ENCODE assay signal across 1 cellular context in the genomic region with DNA sequence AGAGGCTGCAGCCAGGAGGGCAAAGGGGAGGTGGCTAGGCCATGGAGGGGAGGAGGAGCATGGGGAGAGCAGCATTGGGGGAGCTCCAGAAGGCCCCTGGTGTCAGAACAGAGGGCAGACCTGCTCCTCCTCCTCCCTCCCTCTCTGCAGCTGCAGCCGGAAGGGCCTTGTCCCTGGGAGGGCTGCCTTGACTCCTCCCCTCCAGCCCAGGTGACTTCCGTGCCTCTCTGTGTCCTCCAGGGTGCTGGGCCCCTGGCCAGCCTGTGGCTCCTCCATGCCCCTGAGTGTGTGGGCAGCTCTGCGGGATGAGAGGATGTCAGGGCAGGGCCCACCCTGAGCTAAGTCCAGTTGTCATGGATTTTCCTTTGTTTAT.
TF ChIP-seq lines count a peak whose summit lies in the region.

No MANE protein-coding gene starts in this region.

TF ChIP-seq in HepG2, 621 proteins besides CTCF, POLR2A, EP300 and RAD21 (continued from another document and continues in another):
- TF ChIP-seq, protein P1, sequence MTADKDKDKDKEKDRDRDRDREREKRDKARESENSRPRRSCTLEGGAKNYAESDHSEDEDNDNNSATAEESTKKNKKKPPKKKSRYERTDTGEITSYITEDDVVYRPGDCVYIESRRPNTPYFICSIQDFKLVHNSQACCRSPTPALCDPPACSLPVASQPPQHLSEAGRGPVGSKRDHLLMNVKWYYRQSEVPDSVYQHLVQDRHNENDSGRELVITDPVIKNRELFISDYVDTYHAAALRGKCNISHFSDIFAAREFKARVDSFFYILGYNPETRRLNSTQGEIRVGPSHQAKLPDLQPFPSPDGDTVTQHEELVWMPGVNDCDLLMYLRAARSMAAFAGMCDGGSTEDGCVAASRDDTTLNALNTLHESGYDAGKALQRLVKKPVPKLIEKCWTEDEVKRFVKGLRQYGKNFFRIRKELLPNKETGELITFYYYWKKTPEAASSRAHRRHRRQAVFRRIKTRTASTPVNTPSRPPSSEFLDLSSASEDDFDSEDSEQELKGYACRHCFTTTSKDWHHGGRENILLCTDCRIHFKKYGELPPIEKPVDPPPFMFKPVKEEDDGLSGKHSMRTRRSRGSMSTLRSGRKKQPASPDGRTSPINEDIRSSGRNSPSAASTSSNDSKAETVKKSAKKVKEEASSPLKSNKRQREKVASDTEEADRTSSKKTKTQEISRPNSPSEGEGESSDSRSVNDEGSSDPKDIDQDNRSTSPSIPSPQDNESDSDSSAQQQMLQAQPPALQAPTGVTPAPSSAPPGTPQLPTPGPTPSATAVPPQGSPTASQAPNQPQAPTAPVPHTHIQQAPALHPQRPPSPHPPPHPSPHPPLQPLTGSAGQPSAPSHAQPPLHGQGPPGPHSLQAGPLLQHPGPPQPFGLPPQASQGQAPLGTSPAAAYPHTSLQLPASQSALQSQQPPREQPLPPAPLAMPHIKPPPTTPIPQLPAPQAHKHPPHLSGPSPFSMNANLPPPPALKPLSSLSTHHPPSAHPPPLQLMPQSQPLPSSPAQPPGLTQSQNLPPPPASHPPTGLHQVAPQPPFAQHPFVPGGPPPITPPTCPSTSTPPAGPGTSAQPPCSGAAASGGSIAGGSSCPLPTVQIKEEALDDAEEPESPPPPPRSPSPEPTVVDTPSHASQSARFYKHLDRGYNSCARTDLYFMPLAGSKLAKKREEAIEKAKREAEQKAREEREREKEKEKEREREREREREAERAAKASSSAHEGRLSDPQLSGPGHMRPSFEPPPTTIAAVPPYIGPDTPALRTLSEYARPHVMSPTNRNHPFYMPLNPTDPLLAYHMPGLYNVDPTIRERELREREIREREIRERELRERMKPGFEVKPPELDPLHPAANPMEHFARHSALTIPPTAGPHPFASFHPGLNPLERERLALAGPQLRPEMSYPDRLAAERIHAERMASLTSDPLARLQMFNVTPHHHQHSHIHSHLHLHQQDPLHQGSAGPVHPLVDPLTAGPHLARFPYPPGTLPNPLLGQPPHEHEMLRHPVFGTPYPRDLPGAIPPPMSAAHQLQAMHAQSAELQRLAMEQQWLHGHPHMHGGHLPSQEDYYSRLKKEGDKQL (CRISPR knock-in tag; IDR thresholded peaks at IDR 0.05; ENCODE audit: low read depth), result no peak
- TF ChIP-seq SP5 (CRISPR knock-in tag; IDR thresholded peaks at IDR 0.05; ENCODE audit: borderline replicate concordance, low read depth) (peak; percentile 61; the same call in 1 of the 2 replicates), HBP1 (CRISPR knock-in tag; IDR thresholded peaks at IDR 0.05; ENCODE audit: low read depth) (no peak), ZNF274 (CRISPR knock-in tag; IDR thresholded peaks at IDR 0.05) (0 out of 2 replicates have a peak, but pooled peaks have one; percentile 49), SAP130 (CRISPR knock-in tag; IDR thresholded peaks at IDR 0.05; ENCODE audit: low read depth) (peak; percentile 46), ZNF337 (CRISPR knock-in tag; IDR thresholded peaks at IDR 0.05; ENCODE audit: borderline replicate concordance, low read depth) (0 out of 2 replicates have a peak, but pooled peaks have one; percentile 51), KAT8 (CRISPR knock-in tag; IDR thresholded peaks at IDR 0.05) (0 out of 2 replicates have a peak, but pooled peaks have one; percentile 38), ZNF282 (IDR thresholded peaks at IDR 0.05; ENCODE audit: partially characterized antibody) (no peak), ZNF160 (CRISPR knock-in tag; IDR thresholded peaks at IDR 0.05) (no peak), ZFP91 (CRISPR knock-in tag; IDR thresholded peaks at IDR 0.05; ENCODE audit: borderline replicate concordance) (0 out of 2 replicates have a peak, but pooled peaks have one; percentile 17), SP2 (CRISPR knock-in tag; IDR thresholded peaks at IDR 0.05) (no peak), ELF3 (CRISPR knock-in tag; IDR thresholded peaks at IDR 0.05) (no peak), HIVEP1 (CRISPR knock-in tag; IDR thresholded peaks at IDR 0.05) (no peak), ELF4 (CRISPR knock-in tag; IDR thresholded peaks at IDR 0.05; ENCODE audit: borderline replicate concordance) (no peak), ZFYVE20 (CRISPR knock-in tag; IDR thresholded peaks at IDR 0.05; ENCODE audit: borderline replicate concordance, low read depth) (no peak), ZSCAN21 (CRISPR knock-in tag; IDR thresholded peaks at IDR 0.05; ENCODE audit: borderline replicate concordance) (0 out of 2 replicates have a peak, but pooled peaks have one; percentile 23), FIP1L1 (IDR thresholded peaks at IDR 0.05; ENCODE audit: borderline replicate concordance, insufficient read depth, low read depth, low read length) (no peak), PRPF4 (IDR thresholded peaks at IDR 0.05; ENCODE audit: low read depth, low read length, poor library complexity, severe bottlenecking) (no peak), KLF6 (CRISPR knock-in tag; IDR thresholded peaks at IDR 0.05) (no peak), FLYWCH1 (CRISPR knock-in tag; IDR thresholded peaks at IDR 0.05) (no peak), ETV5 (CRISPR knock-in tag; IDR thresholded peaks at IDR 0.05; ENCODE audit: borderline replicate concordance) (peak; percentile 76), ZNF280D (CRISPR knock-in tag; IDR thresholded peaks at IDR 0.05) (no peak), GABPA (IDR thresholded peaks at IDR 0.05; ENCODE audit: low read depth, low read length) (no peak), GABPA (CRISPR knock-in tag; IDR thresholded peaks at IDR 0.05; ENCODE audit: low read depth) (peak; percentile 55)
- TF ChIP-seq, protein P2, sequence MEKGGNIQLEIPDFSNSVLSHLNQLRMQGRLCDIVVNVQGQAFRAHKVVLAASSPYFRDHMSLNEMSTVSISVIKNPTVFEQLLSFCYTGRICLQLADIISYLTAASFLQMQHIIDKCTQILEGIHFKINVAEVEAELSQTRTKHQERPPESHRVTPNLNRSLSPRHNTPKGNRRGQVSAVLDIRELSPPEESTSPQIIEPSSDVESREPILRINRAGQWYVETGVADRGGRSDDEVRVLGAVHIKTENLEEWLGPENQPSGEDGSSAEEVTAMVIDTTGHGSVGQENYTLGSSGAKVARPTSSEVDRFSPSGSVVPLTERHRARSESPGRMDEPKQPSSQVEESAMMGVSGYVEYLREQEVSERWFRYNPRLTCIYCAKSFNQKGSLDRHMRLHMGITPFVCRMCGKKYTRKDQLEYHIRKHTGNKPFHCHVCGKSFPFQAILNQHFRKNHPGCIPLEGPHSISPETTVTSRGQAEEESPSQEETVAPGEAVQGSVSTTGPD (CRISPR knock-in tag; IDR thresholded peaks at IDR 0.05), result no peak
- TF ChIP-seq, protein P3, sequence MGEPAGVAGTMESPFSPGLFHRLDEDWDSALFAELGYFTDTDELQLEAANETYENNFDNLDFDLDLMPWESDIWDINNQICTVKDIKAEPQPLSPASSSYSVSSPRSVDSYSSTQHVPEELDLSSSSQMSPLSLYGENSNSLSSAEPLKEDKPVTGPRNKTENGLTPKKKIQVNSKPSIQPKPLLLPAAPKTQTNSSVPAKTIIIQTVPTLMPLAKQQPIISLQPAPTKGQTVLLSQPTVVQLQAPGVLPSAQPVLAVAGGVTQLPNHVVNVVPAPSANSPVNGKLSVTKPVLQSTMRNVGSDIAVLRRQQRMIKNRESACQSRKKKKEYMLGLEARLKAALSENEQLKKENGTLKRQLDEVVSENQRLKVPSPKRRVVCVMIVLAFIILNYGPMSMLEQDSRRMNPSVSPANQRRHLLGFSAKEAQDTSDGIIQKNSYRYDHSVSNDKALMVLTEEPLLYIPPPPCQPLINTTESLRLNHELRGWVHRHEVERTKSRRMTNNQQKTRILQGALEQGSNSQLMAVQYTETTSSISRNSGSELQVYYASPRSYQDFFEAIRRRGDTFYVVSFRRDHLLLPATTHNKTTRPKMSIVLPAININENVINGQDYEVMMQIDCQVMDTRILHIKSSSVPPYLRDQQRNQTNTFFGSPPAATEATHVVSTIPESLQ (CRISPR knock-in tag; conservative IDR thresholded peaks at IDR 0.05), result no peak
- TF ChIP-seq, protein P4, sequence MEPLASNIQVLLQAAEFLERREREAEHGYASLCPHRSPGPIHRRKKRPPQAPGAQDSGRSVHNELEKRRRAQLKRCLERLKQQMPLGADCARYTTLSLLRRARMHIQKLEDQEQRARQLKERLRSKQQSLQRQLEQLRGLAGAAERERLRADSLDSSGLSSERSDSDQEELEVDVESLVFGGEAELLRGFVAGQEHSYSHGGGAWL (CRISPR knock-in tag; IDR thresholded peaks at IDR 0.05), result 0 out of 2 replicates have a peak, but pooled peaks have one; percentile 33
- TF ChIP-seq, protein P5, sequence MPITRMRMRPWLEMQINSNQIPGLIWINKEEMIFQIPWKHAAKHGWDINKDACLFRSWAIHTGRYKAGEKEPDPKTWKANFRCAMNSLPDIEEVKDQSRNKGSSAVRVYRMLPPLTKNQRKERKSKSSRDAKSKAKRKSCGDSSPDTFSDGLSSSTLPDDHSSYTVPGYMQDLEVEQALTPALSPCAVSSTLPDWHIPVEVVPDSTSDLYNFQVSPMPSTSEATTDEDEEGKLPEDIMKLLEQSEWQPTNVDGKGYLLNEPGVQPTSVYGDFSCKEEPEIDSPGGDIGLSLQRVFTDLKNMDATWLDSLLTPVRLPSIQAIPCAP (CRISPR knock-in tag; IDR thresholded peaks at IDR 0.05; ENCODE audit: low read depth), result no peak
- TF ChIP-seq, protein P6, sequence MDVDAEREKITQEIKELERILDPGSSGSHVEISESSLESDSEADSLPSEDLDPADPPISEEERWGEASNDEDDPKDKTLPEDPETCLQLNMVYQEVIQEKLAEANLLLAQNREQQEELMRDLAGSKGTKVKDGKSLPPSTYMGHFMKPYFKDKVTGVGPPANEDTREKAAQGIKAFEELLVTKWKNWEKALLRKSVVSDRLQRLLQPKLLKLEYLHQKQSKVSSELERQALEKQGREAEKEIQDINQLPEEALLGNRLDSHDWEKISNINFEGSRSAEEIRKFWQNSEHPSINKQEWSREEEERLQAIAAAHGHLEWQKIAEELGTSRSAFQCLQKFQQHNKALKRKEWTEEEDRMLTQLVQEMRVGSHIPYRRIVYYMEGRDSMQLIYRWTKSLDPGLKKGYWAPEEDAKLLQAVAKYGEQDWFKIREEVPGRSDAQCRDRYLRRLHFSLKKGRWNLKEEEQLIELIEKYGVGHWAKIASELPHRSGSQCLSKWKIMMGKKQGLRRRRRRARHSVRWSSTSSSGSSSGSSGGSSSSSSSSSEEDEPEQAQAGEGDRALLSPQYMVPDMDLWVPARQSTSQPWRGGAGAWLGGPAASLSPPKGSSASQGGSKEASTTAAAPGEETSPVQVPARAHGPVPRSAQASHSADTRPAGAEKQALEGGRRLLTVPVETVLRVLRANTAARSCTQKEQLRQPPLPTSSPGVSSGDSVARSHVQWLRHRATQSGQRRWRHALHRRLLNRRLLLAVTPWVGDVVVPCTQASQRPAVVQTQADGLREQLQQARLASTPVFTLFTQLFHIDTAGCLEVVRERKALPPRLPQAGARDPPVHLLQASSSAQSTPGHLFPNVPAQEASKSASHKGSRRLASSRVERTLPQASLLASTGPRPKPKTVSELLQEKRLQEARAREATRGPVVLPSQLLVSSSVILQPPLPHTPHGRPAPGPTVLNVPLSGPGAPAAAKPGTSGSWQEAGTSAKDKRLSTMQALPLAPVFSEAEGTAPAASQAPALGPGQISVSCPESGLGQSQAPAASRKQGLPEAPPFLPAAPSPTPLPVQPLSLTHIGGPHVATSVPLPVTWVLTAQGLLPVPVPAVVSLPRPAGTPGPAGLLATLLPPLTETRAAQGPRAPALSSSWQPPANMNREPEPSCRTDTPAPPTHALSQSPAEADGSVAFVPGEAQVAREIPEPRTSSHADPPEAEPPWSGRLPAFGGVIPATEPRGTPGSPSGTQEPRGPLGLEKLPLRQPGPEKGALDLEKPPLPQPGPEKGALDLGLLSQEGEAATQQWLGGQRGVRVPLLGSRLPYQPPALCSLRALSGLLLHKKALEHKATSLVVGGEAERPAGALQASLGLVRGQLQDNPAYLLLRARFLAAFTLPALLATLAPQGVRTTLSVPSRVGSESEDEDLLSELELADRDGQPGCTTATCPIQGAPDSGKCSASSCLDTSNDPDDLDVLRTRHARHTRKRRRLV (CRISPR knock-in tag; IDR thresholded peaks at IDR 0.05), result no peak
- TF ChIP-seq, protein P7, sequence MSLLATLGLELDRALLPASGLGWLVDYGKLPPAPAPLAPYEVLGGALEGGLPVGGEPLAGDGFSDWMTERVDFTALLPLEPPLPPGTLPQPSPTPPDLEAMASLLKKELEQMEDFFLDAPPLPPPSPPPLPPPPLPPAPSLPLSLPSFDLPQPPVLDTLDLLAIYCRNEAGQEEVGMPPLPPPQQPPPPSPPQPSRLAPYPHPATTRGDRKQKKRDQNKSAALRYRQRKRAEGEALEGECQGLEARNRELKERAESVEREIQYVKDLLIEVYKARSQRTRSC (CRISPR knock-in tag; IDR thresholded peaks at IDR 0.05; ENCODE audit: low read depth), result no peak
